Comparison of ENCODE assay signal across 8 cellular contexts in the genomic region with DNA sequence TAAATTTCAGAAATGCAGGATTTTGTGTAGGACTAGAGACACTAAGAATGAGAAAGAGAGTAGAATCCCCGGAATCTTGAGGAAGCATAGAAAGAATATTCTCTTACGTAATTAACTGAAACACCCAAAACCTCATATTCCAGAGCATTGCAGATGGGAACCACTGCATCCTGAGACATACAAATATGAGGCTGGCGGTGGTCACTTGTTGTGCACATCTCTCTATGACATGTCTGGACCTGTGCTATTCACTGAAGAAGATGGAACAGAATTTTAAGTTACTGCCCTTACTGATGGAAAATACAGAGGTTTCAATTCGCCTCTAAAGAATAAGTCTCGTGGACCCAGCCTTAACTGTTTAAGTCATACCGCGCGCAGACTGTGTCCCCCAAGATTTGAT. TPM values are rescaled to one million over a fixed set of nuclear protein-coding genes. Genes with fewer than 3 reads are reported as not detected.
DNase-seq lines count a peak whose midpoint lies in the region; ATAC-seq and TF ChIP-seq lines count a peak whose summit lies in the region.

No MANE protein-coding gene starts in this region.

- TF ChIP-seq EP300 in ovary (IDR thresholded peaks at IDR 0.05) = no peak

- H3K4me3 ChIP-seq in DND-41 (ENCODE audit: low read depth in 1 of 2, low read length in 2 of 2) (peak overlapping the region; percentile 47 to 66), ovary (peak overlapping the region; percentile 67)

- no peak for TF ChIP-seq CTCF in DND-41 (IDR thresholded peaks at IDR 0.05; ENCODE audit: borderline replicate concordance, extremely low read depth, low read length, poor library complexity, severe bottlenecking)
- no peak for TF ChIP-seq CTCF in ovary (IDR thresholded peaks at IDR 0.05)

- peak overlapping the region; percentile 91 for H3K27ac ChIP-seq in DND-41 (ENCODE audit: low read length)
- no peak overlapping the region for H3K27ac ChIP-seq in ovary

- no peaks in the 10 kb centered on the region for H4K20me1 ChIP-seq in DND-41 (ENCODE audit: insufficient read depth, low read length)

- H3K9me3 Mint-ChIP-seq in effector memory CD8-positive, alpha-beta T cell = no peaks in the 10 kb centered on the region

- peak overlapping the region; percentile 93 to 97 for H3K4me3 Mint-ChIP-seq in effector memory CD8-positive, alpha-beta T cell

- no peak for TF ChIP-seq POLR2A in ovary (IDR thresholded peaks at IDR 0.05)

- WGBS in ovary, 3 donors = 57 to 65% (median 59%) methylated on average over 8 of the region's 8 CpGs

- H3K9me3 ChIP-seq in DND-41 (ENCODE audit: insufficient read depth, low read length, severe bottlenecking) = no peaks in the 10 kb centered on the region
- H3K9me3 ChIP-seq in ovary = no peaks in the 10 kb centered on the region

- H3K36me3 Mint-ChIP-seq in effector memory CD8-positive, alpha-beta T cell (ENCODE audit: insufficient read depth) = peaks cover 29% of the 10 kb centered on the region

- H3K4me2 ChIP-seq in DND-41 (ENCODE audit: insufficient read depth, low read length) = peak overlapping the region; percentile 66

- no peak for ATAC-seq in DND-41 (ENCODE audit: insufficient read depth, low read depth)
- ATAC-seq in effector memory CD8-positive, alpha-beta T cell (replicated peaks) = no peak
- ATAC-seq in HG03139 (IDR thresholded peaks at IDR 0.05; ENCODE audit: unreplicated experiment) = no peak
- ATAC-seq in HG02938 (IDR thresholded peaks at IDR 0.05; ENCODE audit: unreplicated experiment) = no peak
- ATAC-seq in left colon = no peak

- peak overlapping the region; percentile 92 to 93 for H3K27ac Mint-ChIP-seq in effector memory CD8-positive, alpha-beta T cell

- no peaks in the 10 kb centered on the region for H3K27me3 ChIP-seq in DND-41 (ENCODE audit: insufficient read depth, low read length, poor library complexity)
- no peaks in the 10 kb centered on the region for H3K27me3 ChIP-seq in ovary

- H3K4me1 Mint-ChIP-seq in effector memory CD8-positive, alpha-beta T cell (ENCODE audit: low read depth in 2 of 2) = peaks cover 17 to 22% of the 10 kb centered on the region in 2 donors

- intact Hi-C loops in ovary (cut with DNase I) = loop anchor here in 1 of 4 donors (5.0 to 10.0 kb wide), 2 partner anchors 66 to 108 kb away; no protein-coding TSS in a partner anchor
- intact Hi-C loops in left colon (cut with DNase I, micrococcal nuclease) = loop anchor here in 1 of 2 donors (10.0 kb wide), 1 partner anchor 178 kb away; the partner anchor contains the start of gene MTMR4

- peaks cover 19% of the 10 kb centered on the region; the same call in 1 of the 2 replicates for H3K36me3 ChIP-seq in DND-41 (ENCODE audit: insufficient read depth, low read length)
- H3K36me3 ChIP-seq in ovary = no peaks in the 10 kb centered on the region

- DNase-seq in DND-41 (no peak), NCI-H69 (lab: John Stamatoyannopoulos, UW) (peak; percentile 39), ovary (no peak), left colon (no peak)
- DNase-seq in effector memory CD8-positive, alpha-beta T cell = no peak
- DNase-seq in activated CD4-positive, CD25-positive, alpha-beta regulatory T cell treated with anti-CD3 and anti-CD28 coated beads, Interleukin-2, amount 50 U/mL, for 72 hours = no peak

- no peaks in the 10 kb centered on the region for H3K27me3 Mint-ChIP-seq in effector memory CD8-positive, alpha-beta T cell

- peaks cover 35% of the 10 kb centered on the region for H3K79me2 ChIP-seq in DND-41 (ENCODE audit: insufficient read depth, low read length)

- H3K9ac ChIP-seq in DND-41 (ENCODE audit: low read depth, low read length) = peak overlapping the region; percentile 69

- H3K4me1 ChIP-seq in DND-41 (ENCODE audit: insufficient read depth, low read length) (peaks cover 35% of the 10 kb centered on the region), ovary (ENCODE audit: insufficient read depth) (peaks cover 2% of the 10 kb centered on the region)

- H2AFZ ChIP-seq in DND-41 (ENCODE audit: low read depth, low read length) = peak overlapping the region; percentile 99

RNA-seq across cellular contexts. Expression of gene RAD51C, which starts 0.8 kb away (rescaled TPM):
- total RNA-seq in ovary (10 to 100 TPM; 14.2 to 22.2 (median 19.3) TPM), left colon (1 to 10 TPM; 7.6 to 8.1 TPM)
- polyA plus RNA-seq in ovary = 10 to 100 TPM; 20.1 to 32.1 TPM

RNA-seq across cellular contexts. Expression of gene TEX14, which starts 1.4 kb away (rescaled TPM):
- total RNA-seq in ovary (1 to 10 TPM in 1 of 7 donors, under 1 TPM in 6; 0.11 to 1.0 (median 0.24) TPM), left colon (under 1 TPM in 1 of 2 donors, not detected in 1; 0.06 TPM)
- under 1 TPM; 0.34 to 0.48 TPM for polyA plus RNA-seq in ovary
